17 cellular contexts compared by ENCODE assay signal in the genomic region with DNA sequence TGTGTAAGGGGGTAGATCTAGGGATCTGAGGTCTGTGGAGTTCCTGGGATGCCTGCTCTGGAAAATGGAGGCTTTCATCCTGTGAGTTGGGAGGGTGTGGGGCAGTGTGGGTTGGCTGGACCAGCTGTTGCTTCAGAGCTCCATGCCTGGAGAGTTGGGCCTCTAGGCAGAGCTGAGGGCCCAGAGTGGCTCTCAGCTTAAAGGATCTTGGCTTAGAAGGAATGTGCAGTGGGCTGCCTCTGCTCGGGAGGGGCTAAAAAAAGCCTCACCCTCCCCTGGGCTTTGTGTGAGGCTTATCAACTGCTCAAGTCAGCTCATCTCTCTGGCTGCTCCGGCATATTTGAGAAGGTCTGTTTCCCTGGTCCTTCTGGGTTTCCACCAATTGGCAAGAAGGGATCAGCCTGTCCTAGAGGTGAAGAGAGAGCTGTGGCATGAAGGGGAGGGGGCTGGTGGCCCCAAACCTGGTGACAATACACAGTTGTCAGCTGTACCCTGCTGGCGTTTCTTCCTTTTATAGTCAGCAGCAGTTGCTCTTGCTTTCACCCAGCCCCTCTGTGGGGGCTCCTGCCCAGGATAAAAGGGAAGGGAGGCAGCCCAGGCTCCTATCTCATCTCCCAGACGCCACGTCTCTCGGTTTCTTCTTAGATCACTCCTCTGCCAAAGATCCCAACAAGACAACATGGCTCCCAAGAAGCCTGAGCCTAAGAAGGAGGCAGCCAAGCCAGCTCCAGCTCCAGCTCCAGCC. TPM values are rescaled to one million over a fixed set of nuclear protein-coding genes. Genes with fewer than 3 reads are reported as not detected.
A peak's percentile ranks its signal among the peaks of the same experiment; 100 is the strongest.
DNase-seq lines count a peak whose midpoint lies in the region; ATAC-seq, FAIRE-seq and TF ChIP-seq lines count a peak whose summit lies in the region.
"Had no signal": no experiment of that assay in that cellular context is flagged by ENCODE, and none has a peak within 500 bp of the region (broad histone marks: within the 10 kb centered on the region; RNA-seq: fewer than 3 reads in every experiment).

A gene (plus strand): TSS at position 605 of the 745 bp plus-strand sequence. CDS start 75 bp downstream, at position 680.

- H3K9me2 ChIP-seq in hepatocyte (replicated peaks; ENCODE audit: insufficient read depth): no peaks in the 10 kb centered on the region

- H3K4me3 ChIP-seq in astrocyte (ENCODE audit: insufficient read depth, low read depth, low read length) (no peak within 1 kb of the TSS), hepatocyte (no peak within 1 kb of the TSS), thyroid gland (replicated peaks in 1 of 3) (no peak within 1 kb of the TSS)
- H3K4me3 ChIP-seq: Peyer's patch, skin epidermis had no signal

- H3K9me3 Mint-ChIP-seq in astrocyte (ENCODE audit: unreplicated experiment): no peaks in the 10 kb centered on the region
- H3K9me3 Mint-ChIP-seq: activated naive CD4-positive, alpha-beta T cell treated with anti-CD3 and anti-CD28 coated beads, Interleukin-2, amount 10 ng/mL, durations not matched to agents 7 days and 5 days; neural crest cell had no signal

- H3K4me2 ChIP-seq in astrocyte (ENCODE audit: low read length) (no peak within 1 kb of the TSS), hepatocyte (no peak within 1 kb of the TSS)

- TF ChIP-seq POLR2A in thyroid gland (IDR thresholded peaks at IDR 0.05): no peak

- DNase-seq in DMS 273 (lab: John Stamatoyannopoulos, UW; ENCODE audit: unreplicated experiment) (peak; percentile 42), DMS 273 treated with DMSO at 0.1 percent for 48 hours (lab: John Stamatoyannopoulos, UW) (no peak), astrocyte (ENCODE audit: low read depth) (no peak), hepatocyte (ENCODE audit: low spot score) (no peak), thyroid gland (peak; percentile 50 to 62), NCI-H510A treated with DMSO at 0.1 percent for 48 hours (lab: John Stamatoyannopoulos, UW) (no peak)
- DNase-seq: activated naive CD4-positive, alpha-beta T cell treated with anti-CD3 and anti-CD28 coated beads, Interleukin-2, amount 10 ng/mL, durations not matched to agents 7 days and 5 days; cerebellar nuclear complex; head of caudate nucleus; Peyer's patch; substantia nigra had no signal

- H3K36me3 ChIP-seq in astrocyte (ENCODE audit: insufficient read depth, low read length): no peaks in the 10 kb centered on the region
- no peaks in the 10 kb centered on the region for H3K36me3 ChIP-seq in hepatocyte (replicated peaks; ENCODE audit: insufficient read depth, low read depth)
- no peaks in the 10 kb centered on the region for H3K36me3 ChIP-seq in thyroid gland
- H3K36me3 ChIP-seq: Peyer's patch had no signal

- peaks cover 19% of the 10 kb centered on the region for H3K4me1 ChIP-seq in astrocyte (ENCODE audit: insufficient read depth, low read length)
- peaks cover 16% of the 10 kb centered on the region for H3K4me1 ChIP-seq in hepatocyte (ENCODE audit: insufficient read depth)
- H3K4me1 ChIP-seq in thyroid gland: peaks cover 45 to 82% of the 10 kb centered on the region in 2 donors

- H2AFZ ChIP-seq in astrocyte (ENCODE audit: low read depth, low read length): no peak within 1 kb of the TSS
- H2AFZ ChIP-seq in hepatocyte: no peak within 1 kb of the TSS

- no peak for FAIRE-seq in astrocyte (lab: Jason Lieb, UNC)

- no peak for ATAC-seq in GM21825 (IDR thresholded peaks at IDR 0.05; ENCODE audit: unreplicated experiment)
- ATAC-seq in HG03565 (IDR thresholded peaks at IDR 0.05; ENCODE audit: unreplicated experiment): no peak

- 59% methylated on average over 6 of the region's 6 CpGs for WGBS in hepatocyte (ENCODE audit: low lambda C conversion rate, missing lambda C conversion rate)
- 75 to 81% methylated on average over 6 of the region's 6 CpGs for WGBS in thyroid gland, 2 donors

- no peak for TF ChIP-seq CTCF in astrocyte (IDR thresholded peaks at IDR 0.05; ENCODE audit: insufficient read depth, low read depth, low read length)
- TF ChIP-seq CTCF in hepatocyte (IDR thresholded peaks at IDR 0.05; ENCODE audit: poor library complexity): no peak
- no peak for TF ChIP-seq CTCF in thyroid gland (IDR thresholded peaks at IDR 0.05)

- peaks cover 4% of the 10 kb centered on the region for H3K27me3 Mint-ChIP-seq in astrocyte (ENCODE audit: low read depth, unreplicated experiment)

- peak within 1 kb of the TSS; percentile 57 for H3K4me3 Mint-ChIP-seq in astrocyte (ENCODE audit: unreplicated experiment)
- H3K4me3 Mint-ChIP-seq: activated naive CD4-positive, alpha-beta T cell treated with anti-CD3 and anti-CD28 coated beads, Interleukin-2, amount 10 ng/mL, durations not matched to agents 7 days and 5 days; neural crest cell had no signal

- H3K27ac ChIP-seq in astrocyte (ENCODE audit: low read depth, low read length) (no peak within 1 kb of the TSS), hepatocyte (no peak within 1 kb of the TSS), thyroid gland (peak within 1 kb of the TSS; percentile 96 to 97 (median 97))
- H3K27ac ChIP-seq: 22Rv1, epithelial cell of prostate, Peyer's patch had no signal

- no peaks in the 10 kb centered on the region for H3K9me3 ChIP-seq in astrocyte (ENCODE audit: insufficient read depth, low read depth, low read length)
- H3K9me3 ChIP-seq in hepatocyte (ENCODE audit: low read depth): no peaks in the 10 kb centered on the region
- no peaks in the 10 kb centered on the region for H3K9me3 ChIP-seq in thyroid gland
- H3K9me3 ChIP-seq: Peyer's patch had no signal

- H3K79me2 ChIP-seq in astrocyte (ENCODE audit: insufficient read depth, low read length): no peaks in the 10 kb centered on the region
- H3K79me2 ChIP-seq in hepatocyte: no peaks in the 10 kb centered on the region

- H4K20me1 ChIP-seq in astrocyte (ENCODE audit: insufficient read depth, low read length): no peaks in the 10 kb centered on the region
- H4K20me1 ChIP-seq in hepatocyte (ENCODE audit: insufficient read depth, poor library complexity, severe bottlenecking): no peaks in the 10 kb centered on the region

- H3K9ac ChIP-seq in astrocyte (ENCODE audit: low read length): no peak within 1 kb of the TSS

- peak within 1 kb of the TSS; percentile 67 for H3K27ac Mint-ChIP-seq in astrocyte (ENCODE audit: unreplicated experiment)
- H3K27ac Mint-ChIP-seq: activated naive CD4-positive, alpha-beta T cell treated with anti-CD3 and anti-CD28 coated beads, Interleukin-2, amount 10 ng/mL, durations not matched to agents 7 days and 5 days had no signal

- no peaks in the 10 kb centered on the region for H3K27me3 ChIP-seq in astrocyte (ENCODE audit: insufficient read depth, low read length)
- no peaks in the 10 kb centered on the region for H3K27me3 ChIP-seq in hepatocyte
- no peaks in the 10 kb centered on the region for H3K27me3 ChIP-seq in thyroid gland
- H3K27me3 ChIP-seq: Peyer's patch had no signal

- H3K4me1 Mint-ChIP-seq in astrocyte (ENCODE audit: low read depth, unreplicated experiment): peaks cover 50% of the 10 kb centered on the region

- intact Hi-C loops in thyroid gland (cut with DNase I): no loop called here

- H3K36me3 Mint-ChIP-seq in astrocyte (ENCODE audit: low read depth, unreplicated experiment): peaks cover 3% of the 10 kb centered on the region
- H3K36me3 Mint-ChIP-seq: activated naive CD4-positive, alpha-beta T cell treated with anti-CD3 and anti-CD28 coated beads, Interleukin-2, amount 10 ng/mL, durations not matched to agents 7 days and 5 days had no signal

RNA-seq across cellular contexts. Expression of the gene that starts here (rescaled TPM):
- total RNA-seq in astrocyte (22.7 and 38.5 TPM in 2 replicates), hepatocyte (4.3 and 10.2 TPM in 2 replicates), thyroid gland (10 to 100 TPM in 1 of 4 donors, 1 to 10 TPM in 3; 5.2 to 11.0 (median 6.2) TPM)
- 28.6 and 28.7 TPM in 2 replicates for polyA plus RNA-seq in hepatocyte
- total RNA-seq: neural crest cell had no signal

Comparison
In these comparisons a context has a peak if more than half of its experiments do, and no peak if none do; other contexts are left out.
1. DNase-seq: peak in DMS 273 (single experiment) and thyroid gland (2 of 2); none in DMS 273 treated with DMSO at 0.1 percent for 48 hours (single experiment), astrocyte (single experiment), hepatocyte (single experiment) and NCI-H510A treated with DMSO at 0.1 percent for 48 hours (single experiment).
2. H3K27ac ChIP-seq: peak in thyroid gland (3 of 3); none in astrocyte (single experiment) and hepatocyte (single experiment).